ENCODE assay signal across 17 cellular contexts in the genomic region with DNA sequence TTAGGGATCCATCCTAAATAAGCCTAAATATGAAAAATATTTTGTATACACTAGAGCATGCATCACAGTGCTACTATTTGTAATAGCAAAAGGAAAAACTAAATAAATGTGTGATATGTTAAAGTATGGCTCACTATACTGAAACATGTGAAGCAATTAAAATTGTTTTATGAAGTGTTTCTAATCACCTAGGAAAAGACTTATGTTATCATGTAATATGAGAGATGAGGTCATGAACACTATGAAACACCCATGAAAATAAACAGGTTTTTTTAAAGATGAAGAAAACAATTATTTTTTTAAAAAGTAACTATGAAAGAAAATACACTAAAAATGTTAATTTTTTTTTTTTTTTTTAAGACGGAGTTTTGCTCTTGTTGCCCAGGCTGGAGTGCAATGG.
"Had no signal": no experiment of that assay in that cellular context is flagged by ENCODE, and none has a peak within 500 bp of the region (broad histone marks: within the 10 kb centered on the region; RNA-seq: fewer than 3 reads in every experiment).

No MANE protein-coding gene starts in this region.

- H3K4me3 ChIP-seq: ascending aorta, lung, vagina had no signal

- ATAC-seq: effector memory CD8-positive, alpha-beta T cell; left lobe of liver; stimulated activated naive CD8-positive, alpha-beta T cell treated with anti-CD3 and anti-CD28 coated beads, Interleukin-15, amount 100 ng/mL, for 72 hours had no signal

- H3K9me3 ChIP-seq: ascending aorta, vagina had no signal

- H3K36me3 ChIP-seq: ascending aorta, vagina, WERI-Rb-1 had no signal

- H3K27me3 ChIP-seq: ascending aorta, vagina had no signal

- FAIRE-seq: kidney had no signal

- H3K27ac ChIP-seq: ascending aorta, vagina, WERI-Rb-1 had no signal

- DNase-seq: activated CD4-positive, alpha-beta T cell treated with anti-CD3 and anti-CD28 coated beads for 1 hour; activated CD8-positive, alpha-beta memory T cell treated with anti-CD3 and anti-CD28 coated beads for 24 hours; activated CD8-positive, alpha-beta memory T cell treated with anti-CD3 and anti-CD28 coated beads, Interleukin-2, amount 50 U/mL, for 48 hours; activated effector memory CD4-positive, alpha-beta T cell treated with Interleukin-2 at 50 U/mL for 16 hours; activated T-cell treated with anti-CD3 and anti-CD28 coated beads, Interleukin-2, amount 50 U/mL, for 48 hours; effector memory CD8-positive, alpha-beta T cell; foreskin fibroblast; kidney; nephron progenitor cell; stimulated activated naive CD8-positive, alpha-beta T cell treated with anti-CD3 and anti-CD28 coated beads, Interleukin-15, amount 100 ng/mL, for 72 hours; T-helper 2 cell; trophoblast cell; WERI-Rb-1 had no signal
